In the genomic region with DNA sequence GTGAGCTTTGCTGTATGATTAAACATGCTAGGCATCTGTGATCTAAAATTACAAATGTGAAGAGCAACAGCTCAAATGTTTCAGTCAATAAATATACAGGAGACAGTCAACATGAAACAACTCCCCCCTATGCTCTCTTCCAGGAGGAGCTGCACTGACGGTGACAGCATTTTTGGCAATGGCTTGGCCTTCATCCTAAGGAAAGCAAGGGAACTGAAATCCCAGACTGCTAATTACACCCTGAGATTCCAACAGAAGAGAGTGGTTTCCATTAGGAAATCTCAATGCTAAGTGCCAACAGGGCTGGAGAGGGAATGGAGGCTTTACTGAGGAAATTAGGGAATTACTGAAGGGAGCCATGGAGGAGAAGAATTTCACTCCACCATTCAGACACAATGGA, we compare ENCODE assay signal across 15 cellular contexts. TPM values are rescaled to one million over a fixed set of nuclear protein-coding genes. Genes with fewer than 3 reads are reported as not detected.
A peak's percentile ranks its signal among the peaks of the same experiment; 100 is the strongest.
DNase-seq lines count a peak whose midpoint lies in the region; ATAC-seq, FAIRE-seq and TF ChIP-seq lines count a peak whose summit lies in the region.
"Had no signal": no experiment of that assay in that cellular context is flagged by ENCODE, and none has a peak within 500 bp of the region (broad histone marks: within the 10 kb centered on the region; RNA-seq: fewer than 3 reads in every experiment).

No MANE protein-coding gene starts in this region.

- no peak for TF ChIP-seq EP300 in A549 (IDR thresholded peaks at IDR 0.05)

- H3K9me2 ChIP-seq in hepatocyte (replicated peaks; ENCODE audit: insufficient read depth): no peaks in the 10 kb centered on the region

- no peak for FAIRE-seq in A549 (lab: Jason Lieb, UNC)
- FAIRE-seq: GM12878, GM18507 had no signal

- TF ChIP-seq POLR2A in A549 (IDR thresholded peaks at IDR 0.05; ENCODE audit: low read length): no peak

- no peaks in the 10 kb centered on the region for H4K20me1 ChIP-seq in hepatocyte (ENCODE audit: insufficient read depth, poor library complexity, severe bottlenecking)

- ATAC-seq in A549: no peak
- ATAC-seq: CD8-positive, alpha-beta T cell; GM12878 had no signal

- H3K27ac ChIP-seq in A549 (peak overlapping the region; percentile 68 to 85; a peak in 4 of 6 replicates), hepatocyte (peak overlapping the region; percentile 85)
- H3K27ac ChIP-seq: KMS-11 had no signal

- H3K79me2 ChIP-seq in hepatocyte: no peaks in the 10 kb centered on the region

- H3K4me1 ChIP-seq in A549 (peaks cover 57% of the 10 kb centered on the region), hepatocyte (ENCODE audit: insufficient read depth) (peaks cover 4% of the 10 kb centered on the region)

- H3K4me3 ChIP-seq in A549 (no peak overlapping the region), hepatocyte (no peak overlapping the region)
- H3K4me3 ChIP-seq: GM12878 had no signal

- CTCF ChIA-PET in A549 (lab: Yijun Ruan, JAX): interaction anchor here (1.1 to 1.5 kb wide), 4 partner anchors 9 to 307 kb away, joined by 3 to 5 read pairs (median 3); no protein-coding TSS in a partner anchor

- POLR2A ChIA-PET in A549 (lab: Yijun Ruan, JAX): no interaction called here

- no peak overlapping the region for H3K4me2 ChIP-seq in A549
- no peak overlapping the region for H3K4me2 ChIP-seq in hepatocyte
- H3K4me2 ChIP-seq: KMS-11 had no signal

- no peaks in the 10 kb centered on the region for H3K9me3 ChIP-seq in A549
- H3K9me3 ChIP-seq in hepatocyte (ENCODE audit: low read depth): no peaks in the 10 kb centered on the region

- no peaks in the 10 kb centered on the region for H3K36me3 ChIP-seq in hepatocyte (replicated peaks; ENCODE audit: insufficient read depth, low read depth)

- H2AFZ ChIP-seq in hepatocyte: no peak overlapping the region

- TF ChIP-seq CTCF in A549 (IDR thresholded peaks at IDR 0.05) (no peak), hepatocyte (IDR thresholded peaks at IDR 0.05; ENCODE audit: poor library complexity) (no peak)

- 85% methylated on average over 1 of the region's 1 CpG for WGBS in A549 (ENCODE audit: missing lambda C conversion rate)
- WGBS in hepatocyte (ENCODE audit: low lambda C conversion rate, missing lambda C conversion rate): 77% methylated on average over 1 of the region's 1 CpG

- no peak for TF ChIP-seq RAD21 in A549 (conservative IDR thresholded peaks at IDR 0.05 in 1 of 2, IDR thresholded peaks at IDR 0.05 in 1 of 2)

- DNase-seq in A549 (ENCODE audit: low read depth in 1 of 2, low spot score in 1 of 2): no peak
- peak; percentile 9 for DNase-seq in EH (ENCODE audit: low read depth)
- peak; percentile 78 for DNase-seq in NCI-H1694 treated with DMSO at 0.1 percent for 48 hours (lab: John Stamatoyannopoulos, UW)
- no peak for DNase-seq in hepatocyte (ENCODE audit: low spot score)
- no peak for DNase-seq in kidney tubule cell (ENCODE audit: low spot score)
- no peak for DNase-seq in D341Med (ENCODE audit: low spot score)
- no peak for DNase-seq in NCI-H2227 (lab: John Stamatoyannopoulos, UW; ENCODE audit: unreplicated experiment)
- DNase-seq: CD8-positive, alpha-beta T cell; COR-L47; DMS53; GOT3; H9 had no signal

- H3K27me3 ChIP-seq in hepatocyte: no peaks in the 10 kb centered on the region

TF ChIP-seq in A549, 52 proteins besides CTCF, POLR2A, EP300 and RAD21:
- TF ChIP-seq NFE2L2 (conservative IDR thresholded peaks at IDR 0.05; ENCODE audit: low read length) (no peak), RARB (CRISPR knock-in tag; IDR thresholded peaks at IDR 0.05) (no peak), BHLHE40 (IDR thresholded peaks at IDR 0.05; ENCODE audit: low read depth, low read length) (no peak), ZFP36 (IDR thresholded peaks at IDR 0.05; ENCODE audit: borderline replicate concordance, partially characterized antibody) (no peak), HOXA7 (CRISPR knock-in tag; IDR thresholded peaks at IDR 0.05) (no peak), CBX8 (IDR thresholded peaks at IDR 0.05) (no peak), GATA3 (IDR thresholded peaks at IDR 0.05; ENCODE audit: borderline replicate concordance) (no peak), EHMT2 (IDR thresholded peaks at IDR 0.05; ENCODE audit: low read depth) (no peak), RCOR1 (IDR thresholded peaks at IDR 0.05; ENCODE audit: low read depth, low read length) (no peak), PHF8 (IDR thresholded peaks at IDR 0.05; ENCODE audit: borderline replicate concordance, low read depth) (no peak), FOXS1 (CRISPR knock-in tag; IDR thresholded peaks at IDR 0.05) (no peak), FOSB (CRISPR knock-in tag; IDR thresholded peaks at IDR 0.05) (no peak), HOXB13 (CRISPR knock-in tag; IDR thresholded peaks at IDR 0.05; ENCODE audit: low read depth) (no peak)
- TF ChIP-seq, protein P1, sequence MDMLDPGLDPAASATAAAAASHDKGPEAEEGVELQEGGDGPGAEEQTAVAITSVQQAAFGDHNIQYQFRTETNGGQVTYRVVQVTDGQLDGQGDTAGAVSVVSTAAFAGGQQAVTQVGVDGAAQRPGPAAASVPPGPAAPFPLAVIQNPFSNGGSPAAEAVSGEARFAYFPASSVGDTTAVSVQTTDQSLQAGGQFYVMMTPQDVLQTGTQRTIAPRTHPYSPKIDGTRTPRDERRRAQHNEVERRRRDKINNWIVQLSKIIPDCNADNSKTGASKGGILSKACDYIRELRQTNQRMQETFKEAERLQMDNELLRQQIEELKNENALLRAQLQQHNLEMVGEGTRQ (IDR thresholded peaks at IDR 0.05): no peak
- TF ChIP-seq, protein P2, sequence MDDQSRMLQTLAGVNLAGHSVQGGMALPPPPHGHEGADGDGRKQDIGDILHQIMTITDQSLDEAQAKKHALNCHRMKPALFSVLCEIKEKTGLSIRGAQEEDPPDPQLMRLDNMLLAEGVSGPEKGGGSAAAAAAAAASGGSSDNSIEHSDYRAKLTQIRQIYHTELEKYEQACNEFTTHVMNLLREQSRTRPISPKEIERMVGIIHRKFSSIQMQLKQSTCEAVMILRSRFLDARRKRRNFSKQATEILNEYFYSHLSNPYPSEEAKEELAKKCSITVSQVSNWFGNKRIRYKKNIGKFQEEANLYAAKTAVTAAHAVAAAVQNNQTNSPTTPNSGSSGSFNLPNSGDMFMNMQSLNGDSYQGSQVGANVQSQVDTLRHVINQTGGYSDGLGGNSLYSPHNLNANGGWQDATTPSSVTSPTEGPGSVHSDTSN (IDR thresholded peaks at IDR 0.05): no peak
- TF ChIP-seq, protein P3, sequence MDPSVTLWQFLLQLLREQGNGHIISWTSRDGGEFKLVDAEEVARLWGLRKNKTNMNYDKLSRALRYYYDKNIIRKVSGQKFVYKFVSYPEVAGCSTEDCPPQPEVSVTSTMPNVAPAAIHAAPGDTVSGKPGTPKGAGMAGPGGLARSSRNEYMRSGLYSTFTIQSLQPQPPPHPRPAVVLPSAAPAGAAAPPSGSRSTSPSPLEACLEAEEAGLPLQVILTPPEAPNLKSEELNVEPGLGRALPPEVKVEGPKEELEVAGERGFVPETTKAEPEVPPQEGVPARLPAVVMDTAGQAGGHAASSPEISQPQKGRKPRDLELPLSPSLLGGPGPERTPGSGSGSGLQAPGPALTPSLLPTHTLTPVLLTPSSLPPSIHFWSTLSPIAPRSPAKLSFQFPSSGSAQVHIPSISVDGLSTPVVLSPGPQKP (IDR thresholded peaks at IDR 0.05; ENCODE audit: low read depth, low read length): no peak
- TF ChIP-seq, protein P4, sequence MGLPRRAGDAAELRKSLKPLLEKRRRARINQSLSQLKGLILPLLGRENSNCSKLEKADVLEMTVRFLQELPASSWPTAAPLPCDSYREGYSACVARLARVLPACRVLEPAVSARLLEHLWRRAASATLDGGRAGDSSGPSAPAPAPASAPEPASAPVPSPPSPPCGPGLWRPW (IDR thresholded peaks at IDR 0.05): no peak
- TF ChIP-seq, protein P5, sequence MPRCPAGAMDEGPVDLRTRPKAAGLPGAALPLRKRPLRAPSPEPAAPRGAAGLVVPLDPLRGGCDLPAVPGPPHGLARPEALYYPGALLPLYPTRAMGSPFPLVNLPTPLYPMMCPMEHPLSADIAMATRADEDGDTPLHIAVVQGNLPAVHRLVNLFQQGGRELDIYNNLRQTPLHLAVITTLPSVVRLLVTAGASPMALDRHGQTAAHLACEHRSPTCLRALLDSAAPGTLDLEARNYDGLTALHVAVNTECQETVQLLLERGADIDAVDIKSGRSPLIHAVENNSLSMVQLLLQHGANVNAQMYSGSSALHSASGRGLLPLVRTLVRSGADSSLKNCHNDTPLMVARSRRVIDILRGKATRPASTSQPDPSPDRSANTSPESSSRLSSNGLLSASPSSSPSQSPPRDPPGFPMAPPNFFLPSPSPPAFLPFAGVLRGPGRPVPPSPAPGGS (IDR thresholded peaks at IDR 0.05): no peak

RNA-seq across cellular contexts. Expression of a gene that starts 51.4 kb away (rescaled TPM):
- polyA plus RNA-seq in A549 (2011; rRNA removed) (23.2 and 42.3 TPM in 2 replicates), A549 (2017; fragmentation: RNase III; extraction: RNeasy Plus Mini Kit Qiagen cat#74134 plus additional on column Dnase treatment) (34.7 to 37.6 TPM (median 37.0 TPM) in 3 replicates), hepatocyte (47.6 and 53.4 TPM in 2 replicates)
- polyA plus RNA-seq in A549 (2012; cell fraction: cytosol; rRNA removed): 10.1 and 12.7 TPM in 2 replicates
- 19.9 and 33.8 TPM in 2 replicates for polyA plus RNA-seq in A549 (2012; cell fraction: nucleus; rRNA removed)
- polyA minus RNA-seq in A549 (2011; rRNA and poly(A)+ RNA removed): 64.5 and 88.4 TPM in 2 replicates
- 51.0 and 65.9 TPM in 2 replicates for total RNA-seq in hepatocyte

Comparison
In these comparisons a context has a peak if more than half of its experiments do, and no peak if none do; other contexts are left out.
1. DNase-seq: peak in EH (single experiment) and NCI-H1694 treated with DMSO at 0.1 percent for 48 hours (single experiment); none in A549 (0 of 2), hepatocyte (single experiment), kidney tubule cell (single experiment), D341Med (single experiment) and NCI-H2227 (single experiment).